In the genomic region with DNA sequence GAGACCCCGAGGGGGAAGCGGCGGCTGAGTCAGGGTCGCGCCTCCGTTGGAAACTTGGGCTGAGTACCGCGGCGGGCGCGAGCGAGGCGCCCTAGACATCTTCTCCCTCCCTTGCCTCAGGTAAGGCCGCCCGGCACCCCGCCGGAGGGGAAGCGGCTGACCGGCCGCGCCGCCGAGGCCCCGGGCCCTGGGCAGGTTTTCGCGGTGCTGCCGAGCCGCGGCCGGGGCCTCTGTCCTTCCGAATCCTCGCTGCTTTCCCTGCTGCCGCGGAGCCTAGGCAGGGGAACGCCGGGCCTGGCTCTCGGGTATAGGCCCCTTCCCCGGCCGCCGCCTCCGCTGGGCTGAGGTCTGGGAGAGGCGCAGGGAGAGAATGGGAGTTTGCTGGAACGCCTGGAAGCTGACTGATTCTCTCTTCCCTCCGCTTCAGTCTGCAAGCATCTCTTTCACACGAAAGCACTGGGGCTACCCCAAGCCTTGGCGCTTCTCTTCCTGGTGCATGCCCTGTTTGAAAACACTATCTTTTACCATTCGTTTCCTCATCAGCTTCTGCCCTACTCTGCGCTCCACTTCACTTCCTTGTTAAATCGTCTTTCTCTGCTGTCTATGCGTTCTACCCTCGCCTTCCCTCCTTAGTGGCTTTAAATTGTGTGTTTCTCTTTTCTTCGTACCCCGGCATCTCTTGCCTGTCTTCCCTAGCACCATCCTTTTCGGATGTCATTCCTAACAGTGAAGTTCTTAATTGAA, we compare ENCODE assay signal across 8 cellular contexts. TPM values are rescaled to one million over a fixed set of nuclear protein-coding genes. Genes with fewer than 3 reads are reported as not detected.
A peak's percentile ranks its signal among the peaks of the same experiment; 100 is the strongest.
DNase-seq lines count a peak whose midpoint lies in the region; ATAC-seq and TF ChIP-seq lines count a peak whose summit lies in the region.

No MANE protein-coding gene starts in this region.

- peaks cover 15% of the 10 kb centered on the region for H4K20me1 ChIP-seq in GM23338 (replicated peaks; ENCODE audit: insufficient read depth)

- H3K36me3 ChIP-seq in GM23338 (ENCODE audit: insufficient read depth) (no peaks in the 10 kb centered on the region), left lung (no peaks in the 10 kb centered on the region)

- peaks cover 18% of the 10 kb centered on the region for H3K4me1 ChIP-seq in GM23338 (ENCODE audit: insufficient read depth)
- H3K4me1 ChIP-seq in left lung: peaks cover 14 to 44% of the 10 kb centered on the region in 2 donors

- H3K27me3 ChIP-seq in GM23338 (ENCODE audit: insufficient read depth) (no peaks in the 10 kb centered on the region), left lung (no peaks in the 10 kb centered on the region)

- peak overlapping the region; percentile 91 for H3K4me3 Mint-ChIP-seq in GM23338
- peak overlapping the region; percentile 99 for H3K4me3 Mint-ChIP-seq in dendritic cell treated with granulocyte-macrophage colony-stimulating factor and Interleukin-4, amounts not matched to agents 40 ng/mL and 50 ng/mL, for 4 days

- ATAC-seq in GM23338: peak; percentile 1
- ATAC-seq in left lung: peak; percentile 2
- no peak for ATAC-seq in GM21423 (IDR thresholded peaks at IDR 0.05; ENCODE audit: unreplicated experiment)

- H3K79me2 ChIP-seq in GM23338 (replicated peaks; ENCODE audit: insufficient read depth): peaks cover 56% of the 10 kb centered on the region

- H3K27ac ChIP-seq in GM23338 (ENCODE audit: low read depth) (peak overlapping the region; percentile 73), left lung (peak overlapping the region; percentile 92 to 96)

- no peaks in the 10 kb centered on the region for H3K9me2 ChIP-seq in GM23338 (ENCODE audit: insufficient read depth)

- H3K4me1 Mint-ChIP-seq in GM23338: peaks cover 29% of the 10 kb centered on the region
- H3K4me1 Mint-ChIP-seq in dendritic cell treated with granulocyte-macrophage colony-stimulating factor and Interleukin-4, amounts not matched to agents 40 ng/mL and 50 ng/mL, for 4 days (ENCODE audit: low read depth): peaks cover 36% of the 10 kb centered on the region

- peak overlapping the region; percentile 66 for H3K4me3 ChIP-seq in GM23338
- H3K4me3 ChIP-seq in left lung: peak overlapping the region; percentile 82 to 97

- DNase-seq in EH (ENCODE audit: low read depth) (peak; percentile 52), GM23338 (ENCODE audit: low spot score) (peak; percentile 35), MV-4-11 (lab: John Stamatoyannopoulos, UW) (peak; percentile 71), left lung (peak; percentile 39 to 92)
- DNase-seq in activated CD4-positive, CD25-positive, alpha-beta regulatory T cell (lab: John Stamatoyannopoulos, UW): peak in 3 of 4 experiments; percentile 12 to 38 (median 27)
- peak; percentile 20 for DNase-seq in stimulated activated CD8-positive, alpha-beta memory T cell treated with anti-CD3 and anti-CD28 coated beads, Interleukin-15, amount 100 ng/mL, for 24 hours (ENCODE audit: low read depth)

- peaks cover 23% of the 10 kb centered on the region for H3K9me3 Mint-ChIP-seq in GM23338
- no peaks in the 10 kb centered on the region for H3K9me3 Mint-ChIP-seq in dendritic cell treated with granulocyte-macrophage colony-stimulating factor and Interleukin-4, amounts not matched to agents 40 ng/mL and 50 ng/mL, for 4 days

- H3K4me2 ChIP-seq in GM23338: peak overlapping the region; percentile 83

- peaks cover 43% of the 10 kb centered on the region for H3K36me3 Mint-ChIP-seq in GM23338 (ENCODE audit: low read depth)
- peaks cover 22% of the 10 kb centered on the region for H3K36me3 Mint-ChIP-seq in dendritic cell treated with granulocyte-macrophage colony-stimulating factor and Interleukin-4, amounts not matched to agents 40 ng/mL and 50 ng/mL, for 4 days (ENCODE audit: low read depth)

- intact Hi-C loops in dendritic cell treated with granulocyte-macrophage colony-stimulating factor and Interleukin-4, amounts not matched to agents 40 ng/mL and 50 ng/mL, for 4 days (cut with micrococcal nuclease): loop anchor here (2.0 kb wide), 1 partner anchor 191 kb away; a partner anchor contains a TSS
- intact Hi-C loops in left lung (cut with DNase I): no loop called here

- no peak for TF ChIP-seq CTCF in GM23338 (conservative IDR thresholded peaks at IDR 0.05; ENCODE audit: low read depth in 2 of 2)
- TF ChIP-seq CTCF in left lung (IDR thresholded peaks at IDR 0.05): no peak

- H3K27ac Mint-ChIP-seq in GM23338: peak overlapping the region; percentile 99
- H3K27ac Mint-ChIP-seq in dendritic cell treated with granulocyte-macrophage colony-stimulating factor and Interleukin-4, amounts not matched to agents 40 ng/mL and 50 ng/mL, for 4 days: peak overlapping the region; percentile 99

- no peak overlapping the region for H2AFZ ChIP-seq in GM23338

- no peaks in the 10 kb centered on the region for H3K9me3 ChIP-seq in left lung

- peaks cover 12% of the 10 kb centered on the region for H3K27me3 Mint-ChIP-seq in GM23338 (ENCODE audit: insufficient read depth, low read depth, poor library complexity)
- H3K27me3 Mint-ChIP-seq in dendritic cell treated with granulocyte-macrophage colony-stimulating factor and Interleukin-4, amounts not matched to agents 40 ng/mL and 50 ng/mL, for 4 days: no peaks in the 10 kb centered on the region

- H3F3A ChIP-seq in GM23338 (replicated peaks; ENCODE audit: low read depth): peaks cover 10% of the 10 kb centered on the region; the same call in 1 of the 2 replicates

TF ChIP-seq in GM23338, 12 proteins besides CTCF, POLR2A, EP300 and RAD21 (continues in another document):
- TF ChIP-seq, protein P1, sequence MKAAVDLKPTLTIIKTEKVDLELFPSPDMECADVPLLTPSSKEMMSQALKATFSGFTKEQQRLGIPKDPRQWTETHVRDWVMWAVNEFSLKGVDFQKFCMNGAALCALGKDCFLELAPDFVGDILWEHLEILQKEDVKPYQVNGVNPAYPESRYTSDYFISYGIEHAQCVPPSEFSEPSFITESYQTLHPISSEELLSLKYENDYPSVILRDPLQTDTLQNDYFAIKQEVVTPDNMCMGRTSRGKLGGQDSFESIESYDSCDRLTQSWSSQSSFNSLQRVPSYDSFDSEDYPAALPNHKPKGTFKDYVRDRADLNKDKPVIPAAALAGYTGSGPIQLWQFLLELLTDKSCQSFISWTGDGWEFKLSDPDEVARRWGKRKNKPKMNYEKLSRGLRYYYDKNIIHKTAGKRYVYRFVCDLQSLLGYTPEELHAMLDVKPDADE (IDR thresholded peaks at IDR 0.05): no peak
- no peak for TF ChIP-seq CREB1 (CRISPR knock-in tag; IDR thresholded peaks at IDR 0.05; ENCODE audit: low read depth)
- TF ChIP-seq, protein P2, sequence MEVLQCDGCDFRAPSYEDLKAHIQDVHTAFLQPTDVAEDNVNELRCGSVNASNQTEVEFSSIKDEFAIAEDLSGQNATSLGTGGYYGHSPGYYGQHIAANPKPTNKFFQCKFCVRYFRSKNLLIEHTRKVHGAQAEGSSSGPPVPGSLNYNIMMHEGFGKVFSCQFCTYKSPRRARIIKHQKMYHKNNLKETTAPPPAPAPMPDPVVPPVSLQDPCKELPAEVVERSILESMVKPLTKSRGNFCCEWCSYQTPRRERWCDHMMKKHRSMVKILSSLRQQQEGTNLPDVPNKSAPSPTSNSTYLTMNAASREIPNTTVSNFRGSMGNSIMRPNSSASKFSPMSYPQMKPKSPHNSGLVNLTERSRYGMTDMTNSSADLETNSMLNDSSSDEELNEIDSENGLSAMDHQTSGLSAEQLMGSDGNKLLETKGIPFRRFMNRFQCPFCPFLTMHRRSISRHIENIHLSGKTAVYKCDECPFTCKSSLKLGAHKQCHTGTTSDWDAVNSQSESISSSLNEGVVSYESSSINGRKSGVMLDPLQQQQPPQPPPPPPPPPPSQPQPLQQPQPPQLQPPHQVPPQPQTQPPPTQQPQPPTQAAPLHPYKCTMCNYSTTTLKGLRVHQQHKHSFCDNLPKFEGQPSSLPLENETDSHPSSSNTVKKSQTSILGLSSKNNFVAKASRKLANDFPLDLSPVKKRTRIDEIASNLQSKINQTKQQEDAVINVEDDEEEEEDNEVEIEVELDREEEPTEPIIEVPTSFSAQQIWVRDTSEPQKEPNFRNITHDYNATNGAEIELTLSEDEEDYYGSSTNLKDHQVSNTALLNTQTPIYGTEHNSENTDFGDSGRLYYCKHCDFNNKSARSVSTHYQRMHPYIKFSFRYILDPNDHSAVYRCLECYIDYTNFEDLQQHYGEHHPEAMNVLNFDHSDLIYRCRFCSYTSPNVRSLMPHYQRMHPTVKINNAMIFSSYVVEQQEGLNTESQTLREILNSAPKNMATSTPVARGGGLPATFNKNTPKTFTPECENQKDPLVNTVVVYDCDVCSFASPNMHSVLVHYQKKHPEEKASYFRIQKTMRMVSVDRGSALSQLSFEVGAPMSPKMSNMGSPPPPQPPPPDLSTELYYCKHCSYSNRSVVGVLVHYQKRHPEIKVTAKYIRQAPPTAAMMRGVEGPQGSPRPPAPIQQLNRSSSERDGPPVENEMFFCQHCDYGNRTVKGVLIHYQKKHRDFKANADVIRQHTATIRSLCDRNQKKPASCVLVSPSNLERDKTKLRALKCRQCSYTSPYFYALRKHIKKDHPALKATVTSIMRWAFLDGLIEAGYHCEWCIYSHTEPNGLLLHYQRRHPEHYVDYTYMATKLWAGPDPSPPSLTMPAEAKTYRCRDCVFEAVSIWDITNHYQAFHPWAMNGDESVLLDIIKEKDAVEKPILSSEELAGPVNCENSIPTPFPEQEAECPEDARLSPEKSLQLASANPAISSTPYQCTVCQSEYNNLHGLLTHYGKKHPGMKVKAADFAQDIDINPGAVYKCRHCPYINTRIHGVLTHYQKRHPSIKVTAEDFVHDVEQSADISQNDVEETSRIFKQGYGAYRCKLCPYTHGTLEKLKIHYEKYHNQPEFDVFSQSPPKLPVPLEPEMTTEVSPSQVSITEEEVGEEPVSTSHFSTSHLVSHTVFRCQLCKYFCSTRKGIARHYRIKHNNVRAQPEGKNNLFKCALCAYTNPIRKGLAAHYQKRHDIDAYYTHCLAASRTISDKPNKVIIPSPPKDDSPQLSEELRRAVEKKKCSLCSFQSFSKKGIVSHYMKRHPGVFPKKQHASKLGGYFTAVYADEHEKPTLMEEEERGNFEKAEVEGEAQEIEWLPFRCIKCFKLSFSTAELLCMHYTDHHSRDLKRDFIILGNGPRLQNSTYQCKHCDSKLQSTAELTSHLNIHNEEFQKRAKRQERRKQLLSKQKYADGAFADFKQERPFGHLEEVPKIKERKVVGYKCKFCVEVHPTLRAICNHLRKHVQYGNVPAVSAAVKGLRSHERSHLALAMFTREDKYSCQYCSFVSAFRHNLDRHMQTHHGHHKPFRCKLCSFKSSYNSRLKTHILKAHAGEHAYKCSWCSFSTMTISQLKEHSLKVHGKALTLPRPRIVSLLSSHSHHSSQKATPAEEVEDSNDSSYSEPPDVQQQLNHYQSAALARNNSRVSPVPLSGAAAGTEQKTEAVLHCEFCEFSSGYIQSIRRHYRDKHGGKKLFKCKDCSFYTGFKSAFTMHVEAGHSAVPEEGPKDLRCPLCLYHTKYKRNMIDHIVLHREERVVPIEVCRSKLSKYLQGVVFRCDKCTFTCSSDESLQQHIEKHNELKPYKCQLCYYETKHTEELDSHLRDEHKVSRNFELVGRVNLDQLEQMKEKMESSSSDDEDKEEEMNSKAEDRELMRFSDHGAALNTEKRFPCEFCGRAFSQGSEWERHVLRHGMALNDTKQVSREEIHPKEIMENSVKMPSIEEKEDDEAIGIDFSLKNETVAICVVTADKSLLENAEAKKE (CRISPR knock-in tag; IDR thresholded peaks at IDR 0.05): no peak

RNA-seq across cellular contexts. Expression of a gene that starts 0.7 kb away (rescaled TPM):
- total RNA-seq in GM23338 (2014; rRNA removed; shearing (Covaris generic)): 134 and 137 TPM in 2 replicates
- polyA plus RNA-seq in GM23338 (2016; fragmentation: Nextera tagmentation; extraction: Ambion mirVana): 93.1 and 112 TPM in 2 replicates
- 10 to 100 TPM; 37.5 to 38.4 TPM for total RNA-seq in left lung

Comparison
In these comparisons a context has a peak if more than half of its experiments do, and no peak if none do; other contexts are left out.
1. DNase-seq: peak in every context shown above with its lines; median percentile 71 in MV-4-11; 66 in left lung; 52 in EH; 35 in GM23338; 27 in activated CD4-positive, CD25-positive, alpha-beta regulatory T cell; 20 in stimulated activated CD8-positive, alpha-beta memory T cell treated with anti-CD3 and anti-CD28 coated beads, Interleukin-15, amount 100 ng/mL, for 24 hours.